20 cellular contexts compared by ENCODE assay signal in genomic region chr21:34862951-34863350, GRCh38.
A peak's percentile ranks its signal among the peaks of the same experiment; 100 is the strongest.
DNase-seq lines count a peak whose midpoint lies in the region; ATAC-seq and TF ChIP-seq lines count a peak whose summit lies in the region.
"Had no signal": no experiment of that assay in that cellular context is flagged by ENCODE, and none has a peak within 500 bp of the region (broad histone marks: within the 10 kb centered on the region; RNA-seq: fewer than 3 reads in every experiment).

No MANE protein-coding gene starts in this region.

- no peaks in the 10 kb centered on the region for H3K9me3 ChIP-seq in HEK293 (ENCODE audit: control insufficient read depth, insufficient read depth, low read depth, low read length)
- no peaks in the 10 kb centered on the region for H3K9me3 ChIP-seq in endodermal cell (ENCODE audit: control insufficient read depth, low read length)
- H3K9me3 ChIP-seq: HAP-1 had no signal

- no peak overlapping the region for H3K4me3 Mint-ChIP-seq in activated naive CD4-positive, alpha-beta T cell treated with anti-CD3 and anti-CD28 coated beads, Interleukin-2, amount 50 U/mL, for 24 hours
- H3K4me3 Mint-ChIP-seq in endodermal cell, result no peak overlapping the region
- no peak overlapping the region for H3K4me3 Mint-ChIP-seq in stimulated activated effector memory CD8-positive, alpha-beta T cell treated with anti-CD3 and anti-CD28 coated beads, Interleukin-12 subunit alpha, Interleukin-12 subunit beta, amount 100 ng/mL, for 72 hours
- H3K4me3 Mint-ChIP-seq: GM23338 had no signal

- no peak for DNase-seq in activated naive CD4-positive, alpha-beta T cell (lab: John Stamatoyannopoulos, UW)
- DNase-seq in endodermal cell (peak; percentile 9), dorsolateral prefrontal cortex (no peak)
- no peak for DNase-seq in stimulated activated effector memory CD8-positive, alpha-beta T cell treated with anti-CD3 and anti-CD28 coated beads, Interleukin-12 subunit alpha, Interleukin-12 subunit beta, amount 100 ng/mL, for 72 hours (ENCODE audit: low spot score in 2 of 2)
- DNase-seq: DMS79, IMR-90, MV-4-11, NCI-H1105 treated with DMSO at 0.1 percent for 48 hours, NCI-H2029 treated with DMSO at 0.1 percent for 48 hours, NCI-H226, NCI-H524, NCI-H82, OCI-M1, Right ventricle myocardium superior had no signal

- H3K27me3 Mint-ChIP-seq in activated naive CD4-positive, alpha-beta T cell treated with anti-CD3 and anti-CD28 coated beads, Interleukin-2, amount 50 U/mL, for 24 hours, result no peaks in the 10 kb centered on the region
- peaks cover 38% of the 10 kb centered on the region for H3K27me3 Mint-ChIP-seq in endodermal cell (ENCODE audit: insufficient read depth)

- H3K9me3 Mint-ChIP-seq in activated naive CD4-positive, alpha-beta T cell treated with anti-CD3 and anti-CD28 coated beads, Interleukin-2, amount 50 U/mL, for 24 hours, result no peaks in the 10 kb centered on the region
- no peaks in the 10 kb centered on the region for H3K9me3 Mint-ChIP-seq in endodermal cell
- no peaks in the 10 kb centered on the region for H3K9me3 Mint-ChIP-seq in stimulated activated effector memory CD8-positive, alpha-beta T cell treated with anti-CD3 and anti-CD28 coated beads, Interleukin-12 subunit alpha, Interleukin-12 subunit beta, amount 100 ng/mL, for 72 hours

- no peak overlapping the region for H3K4me3 ChIP-seq in HEK293 (ENCODE audit: low read depth, low read length)
- H3K4me3 ChIP-seq in endodermal cell (ENCODE audit: low read length), result no peak overlapping the region
- H3K4me3 ChIP-seq in dorsolateral prefrontal cortex, result no peak overlapping the region
- H3K4me3 ChIP-seq: GM23338, HAP-1 had no signal

- POLR2A ChIA-PET in HEK293 (lab: Yijun Ruan, JAX), result interaction anchor here (0.7 to 2.1 kb wide), 4 partner anchors 14 to 25 kb away, joined by 5 to 9 read pairs (median 6); no protein-coding TSS in a partner anchor

- intact Hi-C loops in dorsolateral prefrontal cortex (cut with DNase I), result no loop called here

- peaks cover 5% of the 10 kb centered on the region; the same call in 1 of the 2 replicates for H3K4me1 ChIP-seq in HEK293 (ENCODE audit: control insufficient read depth, insufficient read depth, low read length)
- peaks cover 8% of the 10 kb centered on the region for H3K4me1 ChIP-seq in endodermal cell (ENCODE audit: control insufficient read depth, insufficient read depth, low read length)

- peak overlapping the region; percentile 31 for H3K27ac Mint-ChIP-seq in activated naive CD4-positive, alpha-beta T cell treated with anti-CD3 and anti-CD28 coated beads, Interleukin-2, amount 50 U/mL, for 24 hours
- H3K27ac Mint-ChIP-seq in endodermal cell, result no peak overlapping the region
- H3K27ac Mint-ChIP-seq in stimulated activated effector memory CD8-positive, alpha-beta T cell treated with anti-CD3 and anti-CD28 coated beads, Interleukin-12 subunit alpha, Interleukin-12 subunit beta, amount 100 ng/mL, for 72 hours, result peak overlapping the region; percentile 83
- H3K27ac Mint-ChIP-seq: GM23338 had no signal

- H3K27me3 ChIP-seq in endodermal cell (ENCODE audit: control insufficient read depth, insufficient read depth, low read length, poor library complexity, severe bottlenecking) (no peaks in the 10 kb centered on the region), dorsolateral prefrontal cortex (peaks cover 0 to 4% (median 0%) of the 10 kb centered on the region in 45 donors)

- H3K36me3 ChIP-seq in HEK293 (ENCODE audit: control insufficient read depth in 2 of 2, insufficient read depth in 1 of 2, low read length in 2 of 2) (peaks cover 0 to 5% of the 10 kb centered on the region in 2 experiments; a peak in 1 of 3 replicates), endodermal cell (ENCODE audit: control insufficient read depth, insufficient read depth, low read length) (no peaks in the 10 kb centered on the region)

- H3K36me3 Mint-ChIP-seq in activated naive CD4-positive, alpha-beta T cell treated with anti-CD3 and anti-CD28 coated beads, Interleukin-2, amount 50 U/mL, for 24 hours, result peaks cover 23% of the 10 kb centered on the region
- H3K36me3 Mint-ChIP-seq in endodermal cell (ENCODE audit: low read depth), result no peaks in the 10 kb centered on the region
- peaks cover 100% of the 10 kb centered on the region for H3K36me3 Mint-ChIP-seq in stimulated activated effector memory CD8-positive, alpha-beta T cell treated with anti-CD3 and anti-CD28 coated beads, Interleukin-12 subunit alpha, Interleukin-12 subunit beta, amount 100 ng/mL, for 72 hours

- H3K9ac ChIP-seq in endodermal cell (ENCODE audit: extremely low read depth, low read length, poor library complexity, severe bottlenecking), result no peak overlapping the region

- peaks cover 71% of the 10 kb centered on the region for H3K4me1 Mint-ChIP-seq in activated naive CD4-positive, alpha-beta T cell treated with anti-CD3 and anti-CD28 coated beads, Interleukin-2, amount 50 U/mL, for 24 hours
- H3K4me1 Mint-ChIP-seq in endodermal cell, result peaks cover 15% of the 10 kb centered on the region
- H3K4me1 Mint-ChIP-seq in stimulated activated effector memory CD8-positive, alpha-beta T cell treated with anti-CD3 and anti-CD28 coated beads, Interleukin-12 subunit alpha, Interleukin-12 subunit beta, amount 100 ng/mL, for 72 hours, result peaks cover 78% of the 10 kb centered on the region

- CTCF ChIA-PET in HEK293 (lab: Yijun Ruan, JAX), result interaction anchor here (1.5 kb wide), 1 partner anchor 117 kb away, joined by 8 read pairs; no protein-coding TSS in a partner anchor

- H3K27ac ChIP-seq in HEK293 (ENCODE audit: extremely low read depth, low read depth, low read length) (no peak overlapping the region), endodermal cell (ENCODE audit: low read depth, low read length) (no peak overlapping the region), dorsolateral prefrontal cortex (no peak overlapping the region)
- H3K27ac ChIP-seq: C4-2B had no signal

- TF ChIP-seq CTCF in HEK293 (tag by site-specific recombination; IDR thresholded peaks at IDR 0.05), result no peak
- no peak for TF ChIP-seq CTCF in endodermal cell (conservative IDR thresholded peaks at IDR 0.05)
- no peak for TF ChIP-seq CTCF in dorsolateral prefrontal cortex (IDR thresholded peaks at IDR 0.05 in 54 of 56, conservative IDR thresholded peaks at IDR 0.05 in 2 of 56; ENCODE audit: low read depth in 1 of 56, partially characterized antibody in 56 of 56)

- WGBS in endodermal cell (ENCODE audit: insufficient coverage in 1 of 2, insufficient read length in 1 of 2), 2 experiments, result 83 to 87% methylated on average over 1 to 3 of the region's 3 CpGs

- ATAC-seq in stimulated activated effector memory CD8-positive, alpha-beta T cell treated with anti-CD3 and anti-CD28 coated beads, Interleukin-12 subunit alpha, Interleukin-12 subunit beta, amount 100 ng/mL, for 72 hours, result no peak
- ATAC-seq in HG03175 (IDR thresholded peaks at IDR 0.05; ENCODE audit: unreplicated experiment), result no peak
- ATAC-seq: GM23338 had no signal

TF ChIP-seq in HEK293, 187 proteins besides CTCF, POLR2A, EP300 and RAD21:
- no peak for TF ChIP-seq PATZ1 (tag by site-specific recombination; IDR thresholded peaks at IDR 0.05)
- TF ChIP-seq ZNF768 (tag by site-specific recombination; IDR thresholded peaks at IDR 0.05), result peak; percentile 78; the same call in 1 of the 2 replicates
